In genomic region chr9:131266301-131267229, GRCh38 we compare ENCODE assay signal across 9 cellular contexts. TPM values are rescaled to one million over a fixed set of nuclear protein-coding genes. Genes with fewer than 3 reads are reported as not detected.
DNase-seq lines count a peak whose midpoint lies in the region; ATAC-seq and TF ChIP-seq lines count a peak whose summit lies in the region.
"Had no signal": no experiment of that assay in that cellular context is flagged by ENCODE, and none has a peak within 500 bp of the region (broad histone marks: within the 10 kb centered on the region; RNA-seq: fewer than 3 reads in every experiment).

No MANE protein-coding gene starts in this region.

- no peak for ATAC-seq in HG02973 (IDR thresholded peaks at IDR 0.05; ENCODE audit: unreplicated experiment)
- ATAC-seq in GM19455 (IDR thresholded peaks at IDR 0.05; ENCODE audit: unreplicated experiment) = no peak

- TF ChIP-seq POLR2A in spleen (IDR thresholded peaks at IDR 0.05) = no peak

- H3K4me1 Mint-ChIP-seq in activated CD4-positive, alpha-beta memory T cell treated with anti-CD3 and anti-CD28 coated beads, Interleukin-2, amount 10 ng/mL, durations not matched to agents 7 days and 5 days = peaks cover 78% of the 10 kb centered on the region
- H3K4me1 Mint-ChIP-seq in glutamatergic neuron (ENCODE audit: low read depth, unreplicated experiment) = peaks cover 9% of the 10 kb centered on the region
- H3K4me1 Mint-ChIP-seq in nephron progenitor cell = peaks cover 63% of the 10 kb centered on the region

- peak overlapping the region; percentile 53 to 97 (median 90) for H3K27ac ChIP-seq in spleen

- DNase-seq in H7 (peak; percentile 37), glutamatergic neuron (no peak), spleen (peak; percentile 84), nephron progenitor cell (no peak), D341Med (ENCODE audit: low spot score) (no peak)
- peak; percentile 51 for DNase-seq in activated CD4-positive, alpha-beta memory T cell treated with anti-CD3 and anti-CD28 coated beads, Interleukin-2, amount 10 ng/mL, durations not matched to agents 7 days and 5 days

- H3K9me3 ChIP-seq in spleen = no peaks in the 10 kb centered on the region

- CTCF ChIA-PET in activated CD4-positive, alpha-beta memory T cell treated with anti-CD3 and anti-CD28 coated beads, Interleukin-2, amount 10 ng/mL, durations not matched to agents 7 days and 5 days (lab: Charles Lee) = interaction anchor here (1.0 to 11.4 kb wide), 5 partner anchors 8 to 88 kb away, joined by 3 to 189 read pairs (median 4); no protein-coding TSS in a partner anchor

- H3K9me3 Mint-ChIP-seq in activated CD4-positive, alpha-beta memory T cell treated with anti-CD3 and anti-CD28 coated beads, Interleukin-2, amount 10 ng/mL, durations not matched to agents 7 days and 5 days = no peaks in the 10 kb centered on the region
- peaks cover 5% of the 10 kb centered on the region for H3K9me3 Mint-ChIP-seq in glutamatergic neuron (ENCODE audit: unreplicated experiment)
- no peaks in the 10 kb centered on the region for H3K9me3 Mint-ChIP-seq in nephron progenitor cell

- 46 to 64% (median 56%) methylated on average over 16 to 24 of the region's 24 CpGs for WGBS in spleen, 5 donors

- no peak overlapping the region for H3K4me3 ChIP-seq in H7 (ENCODE audit: insufficient read depth, low read depth, low read length)
- peak overlapping the region in 1 of 8 donors; percentile 44 for H3K4me3 ChIP-seq in spleen

- H3K27ac Mint-ChIP-seq in activated CD4-positive, alpha-beta memory T cell treated with anti-CD3 and anti-CD28 coated beads, Interleukin-2, amount 10 ng/mL, durations not matched to agents 7 days and 5 days = peak overlapping the region; percentile 97
- peak overlapping the region; percentile 8 for H3K27ac Mint-ChIP-seq in glutamatergic neuron (ENCODE audit: unreplicated experiment)
- no peak overlapping the region for H3K27ac Mint-ChIP-seq in nephron progenitor cell

- peaks cover 57 to 100% (median 98%) of the 10 kb centered on the region in 6 donors for H3K4me1 ChIP-seq in spleen

- H3K36me3 Mint-ChIP-seq in activated CD4-positive, alpha-beta memory T cell treated with anti-CD3 and anti-CD28 coated beads, Interleukin-2, amount 10 ng/mL, durations not matched to agents 7 days and 5 days (ENCODE audit: low read depth) = peaks cover 66% of the 10 kb centered on the region
- H3K36me3 Mint-ChIP-seq in glutamatergic neuron (ENCODE audit: unreplicated experiment) (no peaks in the 10 kb centered on the region), nephron progenitor cell (ENCODE audit: low read depth) (peaks cover 4% of the 10 kb centered on the region)

- H3K27me3 ChIP-seq in H7 (ENCODE audit: control insufficient read depth, insufficient read depth, low read length) (no peaks in the 10 kb centered on the region), spleen (replicated peaks in 1 of 7) (no peaks in the 10 kb centered on the region)

- intact Hi-C loops in spleen (cut with DNase I; ENCODE audit: low total_unique reads) = no loop called here

- POLR2A ChIA-PET in activated CD4-positive, alpha-beta memory T cell treated with anti-CD3 and anti-CD28 coated beads, Interleukin-2, amount 10 ng/mL, durations not matched to agents 7 days and 5 days (lab: Charles Lee) = interaction anchor here (1.2 to 14.3 kb wide), 6 partner anchors 8 to 400 kb away, joined by 3 to 557 read pairs (median 5); partner anchors contain the start of gene FAM78A

- H3K4me3 Mint-ChIP-seq in activated CD4-positive, alpha-beta memory T cell treated with anti-CD3 and anti-CD28 coated beads, Interleukin-2, amount 10 ng/mL, durations not matched to agents 7 days and 5 days = peak overlapping the region; percentile 75
- no peak overlapping the region for H3K4me3 Mint-ChIP-seq in glutamatergic neuron (ENCODE audit: unreplicated experiment)
- H3K4me3 Mint-ChIP-seq in nephron progenitor cell = no peak overlapping the region

- TF ChIP-seq CTCF in glutamatergic neuron (IDR thresholded peaks at IDR 0.05; ENCODE audit: partially characterized antibody, unreplicated experiment) (no peak), spleen (IDR thresholded peaks at IDR 0.05 in 8 of 11, conservative IDR thresholded peaks at IDR 0.05 in 3 of 11) (no peak), nephron progenitor cell (IDR thresholded peaks at IDR 0.05) (no peak)

- no peaks in the 10 kb centered on the region for H3K36me3 ChIP-seq in H7 (replicated peaks; ENCODE audit: control insufficient read depth, insufficient read depth, low read length)
- peaks cover 0 to 48% (median 5%) of the 10 kb centered on the region in 6 donors for H3K36me3 ChIP-seq in spleen

- H3K27me3 Mint-ChIP-seq in activated CD4-positive, alpha-beta memory T cell treated with anti-CD3 and anti-CD28 coated beads, Interleukin-2, amount 10 ng/mL, durations not matched to agents 7 days and 5 days = no peaks in the 10 kb centered on the region
- H3K27me3 Mint-ChIP-seq in glutamatergic neuron (ENCODE audit: unreplicated experiment) (no peaks in the 10 kb centered on the region), nephron progenitor cell (ENCODE audit: low read depth, poor library complexity) (peaks cover 6% of the 10 kb centered on the region)

RNA-seq across cellular contexts. Expression of gene FAM78A, which starts 9.7 kb away (rescaled TPM):
- total RNA-seq in H7 (2014; rRNA removed; shearing (Covaris generic)) = 1.6 and 3.4 TPM in 2 replicates
- total RNA-seq in activated CD4-positive, alpha-beta memory T cell treated with anti-CD3 and anti-CD28 coated beads, Interleukin-2, amount 10 ng/mL, durations not matched to agents 7 days and 5 days = 10 to 100 TPM; 86.5 to 88.7 TPM
- 14.9 TPM for total RNA-seq in glutamatergic neuron (ENCODE audit: unreplicated experiment)
- 10 to 100 TPM; 23.3 to 40.3 (median 32.3) TPM for total RNA-seq in spleen
- polyA plus RNA-seq in spleen = 10 to 100 TPM; 17.0 to 26.1 (median 17.4) TPM

RNA-seq across cellular contexts. Expression of gene PLPP7, which starts 23.0 kb away (rescaled TPM):
- 8.2 and 8.8 TPM in 2 replicates for total RNA-seq in H7 (2014; rRNA removed; shearing (Covaris generic))
- not detected for total RNA-seq in activated CD4-positive, alpha-beta memory T cell treated with anti-CD3 and anti-CD28 coated beads, Interleukin-2, amount 10 ng/mL, durations not matched to agents 7 days and 5 days
- total RNA-seq in glutamatergic neuron (ENCODE audit: unreplicated experiment) (17.3 TPM), spleen (1 to 10 TPM; 2.3 to 3.8 (median 3.1) TPM)
- 1 to 10 TPM; 1.1 to 2.1 (median 1.3) TPM for polyA plus RNA-seq in spleen
- total RNA-seq: T-helper 2 cell treated with Interferon-gamma antibody and Interleukin-4, amounts not matched to agents 100 ng/mL and 5 ng/mL, for 36 hours had no signal

Comparison
In these comparisons a context has a peak if more than half of its experiments do, and no peak if none do; other contexts are left out.
1. DNase-seq: peak in H7 (single experiment), activated CD4-positive, alpha-beta memory T cell treated with anti-CD3 and anti-CD28 coated beads, Interleukin-2, amount 10 ng/mL, durations not matched to agents 7 days and 5 days (single experiment) and spleen (single experiment); none in glutamatergic neuron (single experiment), nephron progenitor cell (single experiment) and D341Med (single experiment).